1 cellular context compared by ENCODE assay signal in genomic region chr22:35155403-35156025, GRCh38.
TF ChIP-seq lines count a peak whose summit lies in the region.

No MANE protein-coding gene starts in this region.

TF ChIP-seq in HepG2, 621 proteins besides CTCF, POLR2A, EP300 and RAD21 (continued from another document):
- TF ChIP-seq, protein P1, sequence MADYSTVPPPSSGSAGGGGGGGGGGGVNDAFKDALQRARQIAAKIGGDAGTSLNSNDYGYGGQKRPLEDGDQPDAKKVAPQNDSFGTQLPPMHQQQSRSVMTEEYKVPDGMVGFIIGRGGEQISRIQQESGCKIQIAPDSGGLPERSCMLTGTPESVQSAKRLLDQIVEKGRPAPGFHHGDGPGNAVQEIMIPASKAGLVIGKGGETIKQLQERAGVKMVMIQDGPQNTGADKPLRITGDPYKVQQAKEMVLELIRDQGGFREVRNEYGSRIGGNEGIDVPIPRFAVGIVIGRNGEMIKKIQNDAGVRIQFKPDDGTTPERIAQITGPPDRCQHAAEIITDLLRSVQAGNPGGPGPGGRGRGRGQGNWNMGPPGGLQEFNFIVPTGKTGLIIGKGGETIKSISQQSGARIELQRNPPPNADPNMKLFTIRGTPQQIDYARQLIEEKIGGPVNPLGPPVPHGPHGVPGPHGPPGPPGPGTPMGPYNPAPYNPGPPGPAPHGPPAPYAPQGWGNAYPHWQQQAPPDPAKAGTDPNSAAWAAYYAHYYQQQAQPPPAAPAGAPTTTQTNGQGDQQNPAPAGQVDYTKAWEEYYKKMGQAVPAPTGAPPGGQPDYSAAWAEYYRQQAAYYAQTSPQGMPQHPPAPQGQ (CRISPR knock-in tag; IDR thresholded peaks at IDR 0.05; ENCODE audit: borderline replicate concordance), result no peak
- TF ChIP-seq PRDM4 (CRISPR knock-in tag; IDR thresholded peaks at IDR 0.05; ENCODE audit: borderline replicate concordance) (no peak), TBP (CRISPR knock-in tag; IDR thresholded peaks at IDR 0.05) (no peak), ZFY (CRISPR knock-in tag; IDR thresholded peaks at IDR 0.05) (no peak), PHB2 (IDR thresholded peaks at IDR 0.05; ENCODE audit: partially characterized antibody) (no peak), MBD4 (IDR thresholded peaks at IDR 0.05; ENCODE audit: borderline replicate concordance, low read length) (no peak)
- TF ChIP-seq, protein P2, sequence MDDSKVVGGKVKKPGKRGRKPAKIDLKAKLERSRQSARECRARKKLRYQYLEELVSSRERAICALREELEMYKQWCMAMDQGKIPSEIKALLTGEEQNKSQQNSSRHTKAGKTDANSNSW (CRISPR knock-in tag; IDR thresholded peaks at IDR 0.05; ENCODE audit: borderline replicate concordance), result no peak
- TF ChIP-seq, protein P3, sequence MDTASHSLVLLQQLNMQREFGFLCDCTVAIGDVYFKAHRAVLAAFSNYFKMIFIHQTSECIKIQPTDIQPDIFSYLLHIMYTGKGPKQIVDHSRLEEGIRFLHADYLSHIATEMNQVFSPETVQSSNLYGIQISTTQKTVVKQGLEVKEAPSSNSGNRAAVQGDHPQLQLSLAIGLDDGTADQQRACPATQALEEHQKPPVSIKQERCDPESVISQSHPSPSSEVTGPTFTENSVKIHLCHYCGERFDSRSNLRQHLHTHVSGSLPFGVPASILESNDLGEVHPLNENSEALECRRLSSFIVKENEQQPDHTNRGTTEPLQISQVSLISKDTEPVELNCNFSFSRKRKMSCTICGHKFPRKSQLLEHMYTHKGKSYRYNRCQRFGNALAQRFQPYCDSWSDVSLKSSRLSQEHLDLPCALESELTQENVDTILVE (CRISPR knock-in tag; IDR thresholded peaks at IDR 0.05), result no peak
